Comparison of ENCODE assay signal across 27 cellular contexts in the genomic region with DNA sequence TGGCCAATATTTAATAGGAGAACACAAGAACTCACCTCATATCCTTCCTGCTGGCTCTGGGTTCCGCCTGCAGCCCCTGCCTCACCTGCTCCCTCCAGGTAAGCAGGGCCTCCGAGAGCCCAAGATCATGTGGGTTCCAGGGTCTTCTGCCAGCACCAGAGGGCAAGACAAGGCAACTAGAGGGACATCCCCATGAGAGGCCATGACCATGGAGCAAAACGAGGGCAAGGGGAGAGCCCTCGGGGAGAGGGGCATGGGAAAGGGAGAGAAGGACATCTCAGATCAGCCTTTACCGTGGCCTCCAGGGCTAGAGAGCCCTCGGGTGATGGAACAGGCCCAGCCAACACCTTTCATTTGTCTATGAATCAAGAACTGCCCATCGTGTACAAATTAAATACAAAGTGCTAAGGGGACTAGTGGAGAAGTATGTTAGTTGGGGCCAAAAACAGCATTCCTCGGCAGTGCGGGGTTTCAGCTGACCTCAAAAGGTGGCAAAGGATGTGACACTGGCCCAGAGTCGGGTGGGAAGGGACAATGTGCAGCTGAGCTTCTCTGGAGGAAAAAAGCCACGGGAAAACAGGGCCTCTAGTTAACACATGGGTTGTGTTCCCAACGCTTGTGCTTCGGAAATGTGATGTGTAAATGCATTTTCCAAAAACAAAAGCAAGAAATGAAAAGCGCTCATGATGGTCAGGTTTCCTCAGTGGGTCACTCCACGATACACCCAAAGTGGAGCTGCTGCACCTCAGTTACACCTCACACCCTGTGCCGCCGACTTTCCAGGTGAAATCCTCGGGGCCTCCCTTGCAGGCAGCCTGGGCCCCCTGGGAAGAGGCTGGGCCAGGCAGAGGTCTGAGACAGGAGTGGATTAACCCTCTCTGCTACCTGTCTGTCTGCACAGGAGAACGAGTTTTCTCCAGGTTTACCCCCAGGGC. TPM values are rescaled to one million over a fixed set of nuclear protein-coding genes. Genes with fewer than 3 reads are reported as not detected.
"Had no signal": no experiment of that assay in that cellular context is flagged by ENCODE, and none has a peak within 500 bp of the region (broad histone marks: within the 10 kb centered on the region; RNA-seq: fewer than 3 reads in every experiment).

No MANE protein-coding gene starts in this region.

- H3K9me3 ChIP-seq: colonic mucosa, esophagus squamous epithelium, left ventricle myocardium inferior, mucosa of descending colon, neutrophil, tibial nerve had no signal

- DNase-seq: activated CD4-positive, alpha-beta memory T cell treated with anti-CD3 and anti-CD28 coated beads for 36 hours; activated CD4-positive, alpha-beta T cell treated with anti-CD3 and anti-CD28 coated beads for 36 hours; activated effector memory CD4-positive, alpha-beta T cell treated with anti-CD3 and anti-CD28 coated beads, Interleukin-2, amount 50 U/mL, for 16 hours; activated naive CD4-positive, alpha-beta T cell treated with anti-CD3 and anti-CD28 coated beads, Interleukin-2, amount 50 U/mL, for 16 hours; activated T-cell treated with anti-CD3 and anti-CD28 coated beads, Interleukin-2, amount 50 U/mL, for 72 hours; brain microvascular endothelial cell; central memory CD4-positive, alpha-beta T cell; colonic mucosa; effector CD4-positive, alpha-beta T cell; esophagus squamous epithelium; glutamatergic neuron; hypothalamus; left ventricle myocardium inferior; mucosa of descending colon; naive thymus-derived CD4-positive, alpha-beta T cell; stimulated activated CD4-positive, alpha-beta T cell treated with anti-CD3 and anti-CD28 coated beads, Interleukin-12 subunit alpha, Interleukin-12 subunit beta, amount 100 ng/mL, for 4 hours; stimulated activated CD4-positive, alpha-beta T cell treated with anti-CD3 and anti-CD28 coated beads, Interleukin-1b, Interleukin-23, amount 100 ng/mL, for 48 hours; stimulated activated naive CD8-positive, alpha-beta T cell treated with anti-CD3 and anti-CD28 coated beads, Interleukin-15, Interleukin-2, amounts not matched to agents 100 U/mL and 50 U/mL, for 24 hours; substantia nigra had no signal

- FAIRE-seq: endothelial cell of umbilical vein, keratinocyte had no signal

- H3K4me1 Mint-ChIP-seq: T-cell had no signal

- H3K36me3 Mint-ChIP-seq: activated CD4-positive, alpha-beta memory T cell treated with anti-CD3 and anti-CD28 coated beads for 36 hours; naive thymus-derived CD4-positive, alpha-beta T cell; T-cell; WTC11 had no signal

- H3K27ac ChIP-seq: brain microvascular endothelial cell, colonic mucosa, esophagus squamous epithelium, left ventricle myocardium inferior, neutrophil, parathyroid adenoma, tibial nerve had no signal

- H3K9me3 Mint-ChIP-seq: activated CD4-positive, alpha-beta memory T cell treated with anti-CD3 and anti-CD28 coated beads for 36 hours; activated T-cell treated with anti-CD3 and anti-CD28 coated beads, Interleukin-2, amount 50 U/mL, for 72 hours; T-cell; WTC11 had no signal

- H3K4me3 ChIP-seq: colonic mucosa, esophagus squamous epithelium, left ventricle myocardium inferior, mucosa of descending colon, tibial nerve had no signal

- H3K4me3 Mint-ChIP-seq: activated CD4-positive, alpha-beta memory T cell treated with anti-CD3 and anti-CD28 coated beads for 36 hours; activated CD4-positive, alpha-beta T cell treated with anti-CD3 and anti-CD28 coated beads for 36 hours; activated T-cell treated with anti-CD3 and anti-CD28 coated beads, Interleukin-2, amount 50 U/mL, for 72 hours; naive thymus-derived CD4-positive, alpha-beta T cell; T-cell; WTC11 had no signal

- ATAC-seq: activated CD4-positive, alpha-beta T cell treated with anti-CD3 and anti-CD28 coated beads for 36 hours; activated T-cell treated with anti-CD3 and anti-CD28 coated beads, Interleukin-2, amount 50 U/mL, for 72 hours; mucosa of descending colon; naive thymus-derived CD4-positive, alpha-beta T cell; SK-N-SH treated with all-trans-retinoic acid at 6 μM for 48 hours; stimulated activated naive CD8-positive, alpha-beta T cell treated with anti-CD3 and anti-CD28 coated beads, Interleukin-15, Interleukin-2, amounts not matched to agents 100 U/mL and 50 U/mL, for 24 hours; T-cell; WTC11 had no signal

- H3K27me3 ChIP-seq: brain microvascular endothelial cell, colonic mucosa, tibial nerve had no signal

- H3K4me1 ChIP-seq: colonic mucosa, esophagus squamous epithelium, left ventricle myocardium inferior, parathyroid adenoma, tibial nerve had no signal

- H2AFZ ChIP-seq: parathyroid adenoma had no signal

- H3K79me2 ChIP-seq: parathyroid adenoma had no signal

- H3K9ac ChIP-seq: parathyroid adenoma had no signal

- H3K27ac Mint-ChIP-seq: activated CD4-positive, alpha-beta memory T cell treated with anti-CD3 and anti-CD28 coated beads for 36 hours; activated CD4-positive, alpha-beta T cell treated with anti-CD3 and anti-CD28 coated beads for 36 hours; activated T-cell treated with anti-CD3 and anti-CD28 coated beads, Interleukin-2, amount 50 U/mL, for 72 hours; T-cell; WTC11 had no signal

- H3K36me3 ChIP-seq: brain microvascular endothelial cell, colonic mucosa, esophagus squamous epithelium, left ventricle myocardium inferior, neutrophil, tibial nerve had no signal

RNA-seq across cellular contexts. Expression of gene AOC1, which starts 2.0 kb away (rescaled TPM):
- total RNA-seq: activated CD4-positive, alpha-beta memory T cell treated with anti-CD3 and anti-CD28 coated beads for 36 hours; activated CD4-positive, alpha-beta T cell treated with anti-CD3 and anti-CD28 coated beads for 36 hours; activated T-cell treated with anti-CD3 and anti-CD28 coated beads, Interleukin-2, amount 50 U/mL, for 72 hours; endothelial cell of umbilical vein; tibial nerve had no signal
- polyA plus RNA-seq: endothelial cell of umbilical vein; keratinocyte; naive thymus-derived CD4-positive, alpha-beta T cell had no signal

RNA-seq across cellular contexts. Expression of gene TMEM176A, which starts 53.8 kb away (rescaled TPM):
- total RNA-seq: activated CD4-positive, alpha-beta memory T cell treated with anti-CD3 and anti-CD28 coated beads for 36 hours; activated CD4-positive, alpha-beta T cell treated with anti-CD3 and anti-CD28 coated beads for 36 hours; endothelial cell of umbilical vein had no signal
- polyA plus RNA-seq: endothelial cell of umbilical vein, keratinocyte had no signal

RNA-seq across cellular contexts. Expression of gene TMEM176B, which starts 54.2 kb away (rescaled TPM):
- total RNA-seq: activated CD4-positive, alpha-beta memory T cell treated with anti-CD3 and anti-CD28 coated beads for 36 hours; activated CD4-positive, alpha-beta T cell treated with anti-CD3 and anti-CD28 coated beads for 36 hours; activated T-cell treated with anti-CD3 and anti-CD28 coated beads, Interleukin-2, amount 50 U/mL, for 72 hours; endothelial cell of umbilical vein had no signal
- polyA plus RNA-seq: keratinocyte had no signal
